In genomic region chr7:66591801-66592596, GRCh38 we compare ENCODE assay signal across 1 cellular context.
A peak's percentile ranks its signal among the peaks of the same experiment; 100 is the strongest.
TF ChIP-seq lines count a peak whose summit lies in the region.

No MANE protein-coding gene starts in this region.

TF ChIP-seq in GM12878, 131 proteins besides CTCF, POLR2A, EP300 and RAD21 (continued from another document and continues in another):
- TF ChIP-seq SKIL (IDR thresholded peaks at IDR 0.05; ENCODE audit: low read depth, poor library complexity, severe bottlenecking) (no peak), ZZZ3 (IDR thresholded peaks at IDR 0.05; ENCODE audit: control insufficient read depth, insufficient read length, low read depth) (no peak), NR2C2 (IDR thresholded peaks at IDR 0.05; ENCODE audit: borderline replicate concordance, control insufficient read depth, insufficient read length, low read depth) (no peak), ZBTB40 (IDR thresholded peaks at IDR 0.05; ENCODE audit: borderline replicate concordance) (peak; percentile 74), CREB1 (IDR thresholded peaks at IDR 0.05; ENCODE audit: low read depth) (peak; percentile 95), NR2C1 (IDR thresholded peaks at IDR 0.05) (peak; percentile 27; the same call in 1 of the 2 replicates), TBL1XR1 (IDR thresholded peaks at IDR 0.05; ENCODE audit: low read depth, low read length) (no peak), SMAD5 (IDR thresholded peaks at IDR 0.05; ENCODE audit: low read depth) (peak; percentile 76), MLLT1 (IDR thresholded peaks at IDR 0.05) (peak; percentile 74; the same call in 1 of the 2 replicates), BMI1 (IDR thresholded peaks at IDR 0.05; ENCODE audit: borderline replicate concordance) (no peak), IKZF1 (conservative IDR thresholded peaks at IDR 0.05) (peak; percentile 79), RELA (IDR thresholded peaks at IDR 0.05; ENCODE audit: borderline replicate concordance, partially characterized antibody) (peak; percentile 56), IRF4 (IDR thresholded peaks at IDR 0.05; ENCODE audit: low read depth, low read length) (no peak), ATF7 (IDR thresholded peaks at IDR 0.05; ENCODE audit: low read depth) (peak; percentile 68), ZSCAN29 (IDR thresholded peaks at IDR 0.05) (no peak), HCFC1 (IDR thresholded peaks at IDR 0.05; ENCODE audit: low read length) (peak; percentile 59), RAD51 (IDR thresholded peaks at IDR 0.05) (peak; percentile 37; the same call in 1 of the 2 replicates), EGR1 (IDR thresholded peaks at IDR 0.05; ENCODE audit: borderline replicate concordance in 1 of 2, low read depth in 2 of 2, low read length in 2 of 2) (peak; percentile 83 to 97), PKNOX1 (IDR thresholded peaks at IDR 0.05) (peak; percentile 44), POLR2AphosphoS2 (IDR thresholded peaks at IDR 0.05; ENCODE audit: low read depth, low read length) (peak; percentile 46; the same call in 1 of the 2 replicates), TARDBP (IDR thresholded peaks at IDR 0.05; ENCODE audit: borderline replicate concordance) (0 out of 2 replicates have a peak, but pooled peaks have one; percentile 44), YBX1 (IDR thresholded peaks at IDR 0.05) (no peak), MAX (IDR thresholded peaks at IDR 0.05; ENCODE audit: low read depth, low read length) (peak; percentile 41; the same call in 1 of the 2 replicates), HDGF (IDR thresholded peaks at IDR 0.05) (peak; percentile 71; the same call in 1 of the 2 replicates), MXI1 (IDR thresholded peaks at IDR 0.05; ENCODE audit: low read depth, low read length) (peak; percentile 54; the same call in 1 of the 2 replicates), CREM (IDR thresholded peaks at IDR 0.05; ENCODE audit: low read depth) (peak; percentile 95), SMARCA5 (IDR thresholded peaks at IDR 0.05) (no peak; the same call in 1 of the 2 replicates), E4F1 (IDR thresholded peaks at IDR 0.05; ENCODE audit: borderline replicate concordance, partially characterized antibody) (no peak), CEBPZ (IDR thresholded peaks at IDR 0.05; ENCODE audit: low read depth, low read length) (no peak), ZNF274 (IDR thresholded peaks at IDR 0.05; ENCODE audit: insufficient read depth, insufficient read length) (no peak), BRCA1 (IDR thresholded peaks at IDR 0.05; ENCODE audit: low read depth, low read length) (no peak), RUNX3 (IDR thresholded peaks at IDR 0.05; ENCODE audit: low read length) (peak; percentile 4; the same call in 1 of the 2 replicates), MTA2 (IDR thresholded peaks at IDR 0.05; ENCODE audit: low read depth) (peak; percentile 18; the same call in 1 of the 2 replicates), CBFB (IDR thresholded peaks at IDR 0.05; ENCODE audit: low read depth) (no peak; the same call in 1 of the 2 replicates), MEF2B (IDR thresholded peaks at IDR 0.05; ENCODE audit: partially characterized antibody, poor library complexity, severe bottlenecking) (peak; percentile 8), CHD2 (IDR thresholded peaks at IDR 0.05; ENCODE audit: borderline replicate concordance, low read depth, low read length) (peak; percentile 57), DPF2 (IDR thresholded peaks at IDR 0.05) (peak; percentile 70; the same call in 1 of the 2 replicates), FOS (IDR thresholded peaks at IDR 0.05; ENCODE audit: borderline replicate concordance, extremely low read depth, insufficient read length) (no peak), GATAD2B (conservative IDR thresholded peaks at IDR 0.05; ENCODE audit: low read depth) (0 out of 2 replicates have a peak, but pooled peaks have one; percentile 59), SRF (IDR thresholded peaks at IDR 0.05; ENCODE audit: low read depth in 2 of 2, low read length in 2 of 2) (0 out of 4 replicates have a peak, but pooled peaks of 1 of the 2 experiments have one; percentile 2), ELK1 (IDR thresholded peaks at IDR 0.05; ENCODE audit: low read depth, low read length) (peak; percentile 67; the same call in 1 of the 2 replicates), BHLHE40 (IDR thresholded peaks at IDR 0.05; ENCODE audit: borderline replicate concordance in 1 of 2, low read depth in 2 of 2, low read length in 1 of 2) (peak; percentile 81 to 90), EZH2 (IDR thresholded peaks at IDR 0.05; ENCODE audit: borderline replicate concordance, control insufficient read depth, low read depth, low read length) (no peak), ESRRA (IDR thresholded peaks at IDR 0.05; ENCODE audit: low read length) (no peak), USF1 (IDR thresholded peaks at IDR 0.05; ENCODE audit: borderline replicate concordance, extremely low read length, insufficient read depth, low read depth, low read length) (no peak), NR2F1 (conservative IDR thresholded peaks at IDR 0.05) (peak; percentile 65), HDAC2 (IDR thresholded peaks at IDR 0.05) (no peak), RFX5 (IDR thresholded peaks at IDR 0.05; ENCODE audit: low read depth, low read length) (0 out of 2 replicates have a peak, but pooled peaks have one; percentile 15), IKZF2 (IDR thresholded peaks at IDR 0.05) (peak; percentile 27 to 29; a peak in 2 of 4 replicates)
